ENCODE assay signal across 9 cellular contexts in the genomic region with DNA sequence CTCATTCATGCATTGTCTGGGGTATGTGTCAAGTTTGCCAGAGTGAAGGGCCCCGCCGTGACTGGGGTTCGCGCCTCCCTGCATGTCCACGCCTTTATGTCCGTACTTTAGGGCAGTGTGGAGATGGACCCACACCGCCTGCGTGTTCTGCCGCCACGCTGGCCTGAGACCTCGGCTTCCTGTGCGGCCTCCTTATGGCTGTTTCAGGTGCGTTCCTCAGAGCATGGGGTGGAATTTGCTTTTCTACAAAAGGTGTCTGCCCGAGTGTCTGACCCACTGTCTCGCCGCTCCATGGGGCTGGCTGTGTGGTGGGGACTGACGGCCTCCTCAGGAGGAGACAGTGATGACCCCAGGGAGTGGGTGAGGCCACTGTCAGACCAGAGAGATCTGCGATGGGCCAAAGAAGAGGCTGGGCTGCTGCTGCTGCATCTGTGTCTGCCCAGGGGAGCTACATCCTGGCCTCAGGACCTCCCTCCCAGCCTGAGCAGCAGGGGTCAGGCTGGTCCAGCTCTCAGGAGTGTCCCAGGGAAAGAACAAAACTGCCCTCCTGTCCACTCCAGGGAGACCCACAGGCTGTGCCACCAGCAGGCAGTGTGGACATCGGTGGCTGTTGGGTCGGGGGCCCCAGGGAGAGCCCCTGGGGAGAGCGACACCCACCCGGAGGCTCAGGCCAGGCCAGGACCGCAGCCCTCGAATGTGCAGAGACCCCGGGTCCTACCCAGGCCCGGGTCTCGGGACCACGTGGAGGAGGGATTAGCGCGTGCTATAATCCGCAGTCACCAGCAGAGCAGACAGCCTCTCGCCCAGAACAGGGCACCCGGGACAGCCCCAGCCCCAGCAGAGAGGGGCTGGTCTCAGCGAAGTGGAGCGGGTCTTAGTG. TPM values are rescaled to one million over a fixed set of nuclear protein-coding genes. Genes with fewer than 3 reads are reported as not detected.
DNase-seq lines count a peak whose midpoint lies in the region; ATAC-seq and TF ChIP-seq lines count a peak whose summit lies in the region.
"Had no signal": no experiment of that assay in that cellular context is flagged by ENCODE, and none has a peak within 500 bp of the region (broad histone marks: within the 10 kb centered on the region; RNA-seq: fewer than 3 reads in every experiment).

No MANE protein-coding gene starts in this region.

- no peak for TF ChIP-seq CTCF in liver (IDR thresholded peaks at IDR 0.05; ENCODE audit: low read depth, low read length, missing input control)

- H3K4me1 ChIP-seq in liver (ENCODE audit: control insufficient read depth in 4 of 4, insufficient read depth in 4 of 4, low read length in 3 of 4): peaks cover 0 to 14% (median 5%) of the 10 kb centered on the region in 4 donors

- POLR2A ChIA-PET in activated CD4-positive, alpha-beta memory T cell treated with anti-CD3 and anti-CD28 coated beads, Interleukin-2, amount 10 ng/mL, durations not matched to agents 7 days and 5 days (lab: Charles Lee): interaction anchor here (0.6 to 2.4 kb wide), 5 partner anchors 9 to 93 kb away, joined by 3 to 17 read pairs (median 4); no protein-coding TSS in a partner anchor

- H3K27ac Mint-ChIP-seq in activated CD4-positive, alpha-beta memory T cell treated with anti-CD3 and anti-CD28 coated beads, Interleukin-2, amount 10 ng/mL, durations not matched to agents 7 days and 5 days: peak overlapping the region; percentile 99
- peak overlapping the region; percentile 97 for H3K27ac Mint-ChIP-seq in stimulated activated naive CD8-positive, alpha-beta T cell treated with anti-CD3 and anti-CD28 coated beads, Interleukin-15, Interleukin-2, amounts not matched to agents 100 ng/mL and 50 ng/mL, for 24 hours

- peaks cover 2% of the 10 kb centered on the region for H3K27me3 Mint-ChIP-seq in activated CD4-positive, alpha-beta memory T cell treated with anti-CD3 and anti-CD28 coated beads, Interleukin-2, amount 10 ng/mL, durations not matched to agents 7 days and 5 days
- H3K27me3 Mint-ChIP-seq in stimulated activated naive CD8-positive, alpha-beta T cell treated with anti-CD3 and anti-CD28 coated beads, Interleukin-15, Interleukin-2, amounts not matched to agents 100 ng/mL and 50 ng/mL, for 24 hours: no peaks in the 10 kb centered on the region

- H3K36me3 ChIP-seq in liver (ENCODE audit: control insufficient read depth in 4 of 4, insufficient read depth in 3 of 4, low read depth in 1 of 4, low read length in 3 of 4): no peaks in the 10 kb centered on the region

- peaks cover 45% of the 10 kb centered on the region for H3K4me1 Mint-ChIP-seq in activated CD4-positive, alpha-beta memory T cell treated with anti-CD3 and anti-CD28 coated beads, Interleukin-2, amount 10 ng/mL, durations not matched to agents 7 days and 5 days
- H3K4me1 Mint-ChIP-seq in stimulated activated naive CD8-positive, alpha-beta T cell treated with anti-CD3 and anti-CD28 coated beads, Interleukin-15, Interleukin-2, amounts not matched to agents 100 ng/mL and 50 ng/mL, for 24 hours (ENCODE audit: low read depth): peaks cover 41% of the 10 kb centered on the region

- ATAC-seq in activated CD4-positive, CD25-positive, alpha-beta regulatory T cell treated with anti-CD3 and anti-CD28 coated beads, Interleukin-2, amount 50 U/mL, for 24 hours: no peak
- ATAC-seq in GM21367 (IDR thresholded peaks at IDR 0.05; ENCODE audit: unreplicated experiment): no peak
- ATAC-seq in GM21723 (IDR thresholded peaks at IDR 0.05; ENCODE audit: unreplicated experiment): no peak

- CTCF ChIA-PET in activated CD4-positive, alpha-beta memory T cell treated with anti-CD3 and anti-CD28 coated beads, Interleukin-2, amount 10 ng/mL, durations not matched to agents 7 days and 5 days (lab: Charles Lee): interaction anchor here (2.3 kb wide), 1 partner anchor 40 kb away, joined by 7 read pairs; no protein-coding TSS in a partner anchor

- DNase-seq in activated CD4-positive, CD25-positive, alpha-beta regulatory T cell treated with anti-CD3 and anti-CD28 coated beads, Interleukin-2, amount 50 U/mL, for 72 hours: peak; percentile 29
- DNase-seq in activated CD4-positive, alpha-beta memory T cell treated with anti-CD3 and anti-CD28 coated beads, Interleukin-2, amount 10 ng/mL, durations not matched to agents 7 days and 5 days: no peak
- DNase-seq in stimulated activated CD4-positive, alpha-beta T cell treated with anti-CD3 and anti-CD28 coated beads, Interleukin-15, amount 100 ng/mL, for 24 hours: no peak

- H3K9ac ChIP-seq in liver (ENCODE audit: low read depth in 1 of 2, low read length in 2 of 2): no peak overlapping the region

- no peaks in the 10 kb centered on the region for H3K36me3 Mint-ChIP-seq in activated CD4-positive, alpha-beta memory T cell treated with anti-CD3 and anti-CD28 coated beads, Interleukin-2, amount 10 ng/mL, durations not matched to agents 7 days and 5 days (ENCODE audit: low read depth)
- no peaks in the 10 kb centered on the region for H3K36me3 Mint-ChIP-seq in stimulated activated naive CD8-positive, alpha-beta T cell treated with anti-CD3 and anti-CD28 coated beads, Interleukin-15, Interleukin-2, amounts not matched to agents 100 ng/mL and 50 ng/mL, for 24 hours (ENCODE audit: low read depth)

- no peak overlapping the region for H3K4me3 ChIP-seq in liver (ENCODE audit: low read depth in 1 of 3, low read length in 3 of 3)
- H3K4me3 ChIP-seq: coronary artery had no signal

- no peaks in the 10 kb centered on the region for H3K9me3 Mint-ChIP-seq in activated CD4-positive, alpha-beta memory T cell treated with anti-CD3 and anti-CD28 coated beads, Interleukin-2, amount 10 ng/mL, durations not matched to agents 7 days and 5 days
- no peaks in the 10 kb centered on the region for H3K9me3 Mint-ChIP-seq in stimulated activated naive CD8-positive, alpha-beta T cell treated with anti-CD3 and anti-CD28 coated beads, Interleukin-15, Interleukin-2, amounts not matched to agents 100 ng/mL and 50 ng/mL, for 24 hours

- H3K9me3 ChIP-seq in liver (ENCODE audit: control insufficient read depth in 4 of 4, low read length in 3 of 4): no peaks in the 10 kb centered on the region

- H3K4me3 Mint-ChIP-seq in activated CD4-positive, alpha-beta memory T cell treated with anti-CD3 and anti-CD28 coated beads, Interleukin-2, amount 10 ng/mL, durations not matched to agents 7 days and 5 days: peak overlapping the region; percentile 67
- H3K4me3 Mint-ChIP-seq in stimulated activated naive CD8-positive, alpha-beta T cell treated with anti-CD3 and anti-CD28 coated beads, Interleukin-15, Interleukin-2, amounts not matched to agents 100 ng/mL and 50 ng/mL, for 24 hours: peak overlapping the region; percentile 79

- TF ChIP-seq RAD21 in liver (IDR thresholded peaks at IDR 0.05): no peak

- H3K27me3 ChIP-seq in liver (ENCODE audit: control insufficient read depth in 4 of 4, insufficient read depth in 4 of 4, low read length in 3 of 4): no peaks in the 10 kb centered on the region

- 93% methylated on average over 35 of the region's 35 CpGs for WGBS in liver

- H3K27ac ChIP-seq in liver (ENCODE audit: low read depth in 1 of 2, low read length in 2 of 2): peak overlapping the region; percentile 5 to 42

TF ChIP-seq in liver, 16 proteins besides CTCF, POLR2A, EP300 and RAD21:
- TF ChIP-seq NR2F2 (IDR thresholded peaks at IDR 0.05) (no peak), YY1 (IDR thresholded peaks at IDR 0.05) (no peak), FOXA2 (IDR thresholded peaks at IDR 0.05) (no peak), FOXA1 (IDR thresholded peaks at IDR 0.05) (no peak), HNF4G (IDR thresholded peaks at IDR 0.05) (no peak), JUND (IDR thresholded peaks at IDR 0.05) (no peak), RXRA (IDR thresholded peaks at IDR 0.05) (no peak)
TF ChIP-seq in liver: peak in this region for 0.

RNA-seq across cellular contexts. Expression of a gene that starts 9.8 kb away (rescaled TPM):
- total RNA-seq in activated CD4-positive, alpha-beta memory T cell treated with anti-CD3 and anti-CD28 coated beads, Interleukin-2, amount 10 ng/mL, durations not matched to agents 7 days and 5 days: 10 to 100 TPM; 30.0 to 31.2 TPM
- 10 to 100 TPM; 13.0 to 13.1 TPM for total RNA-seq in liver
- polyA plus RNA-seq in liver: 10 to 100 TPM in 1 of 2 donors, 1 to 10 TPM in 1; 8.4 to 28.0 TPM
